ENCODE assay signal across 1 cellular context in genomic region chr9:34995288-34996060, GRCh38.
TF ChIP-seq lines count a peak whose summit lies in the region.

No MANE protein-coding gene starts in this region.

TF ChIP-seq in K562, 482 proteins besides CTCF, POLR2A, EP300 and RAD21 (continued from another document and continues in another):
- no peak for TF ChIP-seq ZBTB26 (CRISPR knock-in tag; IDR thresholded peaks at IDR 0.05)
- TF ChIP-seq IRF1 (CRISPR knock-in tag; IDR thresholded peaks at IDR 0.05; ENCODE audit: borderline replicate concordance) = no peak
- TF ChIP-seq EWSR1 (IDR thresholded peaks at IDR 0.05; ENCODE audit: borderline replicate concordance, low read depth, partially characterized antibody) = no peak
- TF ChIP-seq ZNF212 (CRISPR knock-in tag; IDR thresholded peaks at IDR 0.05) = no peak
- TF ChIP-seq STAG1 (CRISPR knock-in tag; IDR thresholded peaks at IDR 0.05; ENCODE audit: borderline replicate concordance) = no peak
- TF ChIP-seq MNT (conservative IDR thresholded peaks at IDR 0.05) = no peak
- no peak for TF ChIP-seq KLF13 (tag; IDR thresholded peaks at IDR 0.05; ENCODE audit: borderline replicate concordance, low read depth)
- no peak for TF ChIP-seq ZBTB33 (CRISPR knock-in tag; IDR thresholded peaks at IDR 0.05)
- no peak for TF ChIP-seq E2F3 (CRISPR knock-in tag; IDR thresholded peaks at IDR 0.05)
- TF ChIP-seq ZNF282 (CRISPR knock-in tag; IDR thresholded peaks at IDR 0.05) = no peak
- TF ChIP-seq OTX1 (CRISPR knock-in tag; IDR thresholded peaks at IDR 0.05) = no peak
- TF ChIP-seq EP400 (IDR thresholded peaks at IDR 0.05) = no peak
- no peak for TF ChIP-seq MTA1 (IDR thresholded peaks at IDR 0.05; ENCODE audit: borderline replicate concordance)
- peak; percentile 45; the same call in 1 of the 2 replicates for TF ChIP-seq JUND (IDR thresholded peaks at IDR 0.05; ENCODE audit: borderline replicate concordance, low read depth, low read length)
- TF ChIP-seq JUND (tag; IDR thresholded peaks at IDR 0.05; ENCODE audit: borderline replicate concordance, low read depth, low read length) = peak; percentile 26; the same call in 1 of the 3 replicates
- TF ChIP-seq ZNF395 (CRISPR knock-in tag; IDR thresholded peaks at IDR 0.05) = no peak
- TF ChIP-seq MCM2 (IDR thresholded peaks at IDR 0.05; ENCODE audit: low read depth) = no peak
- no peak for TF ChIP-seq ZBTB5 (IDR thresholded peaks at IDR 0.05)
- no peak for TF ChIP-seq CHAMP1 (IDR thresholded peaks at IDR 0.05)
- TF ChIP-seq HDGF (IDR thresholded peaks at IDR 0.05) = no peak
- TF ChIP-seq ZNF239 (CRISPR knock-in tag; IDR thresholded peaks at IDR 0.05) = no peak
- TF ChIP-seq ZNF318 (IDR thresholded peaks at IDR 0.05; ENCODE audit: borderline replicate concordance in 1 of 2, low read depth in 1 of 2) = no peak
- no peak for TF ChIP-seq BRD4 (IDR thresholded peaks at IDR 0.05)
- TF ChIP-seq NFRKB (IDR thresholded peaks at IDR 0.05; ENCODE audit: low read depth) = no peak
- TF ChIP-seq ARID3A (IDR thresholded peaks at IDR 0.05; ENCODE audit: borderline replicate concordance, low read depth, low read length) = no peak
- TF ChIP-seq BRF1 (IDR thresholded peaks at IDR 0.05; ENCODE audit: borderline replicate concordance, extremely low read depth, insufficient read length) = no peak
- TF ChIP-seq HOXB6 (CRISPR knock-in tag; IDR thresholded peaks at IDR 0.05; ENCODE audit: borderline replicate concordance) = no peak
- no peak for TF ChIP-seq ZFP36 (IDR thresholded peaks at IDR 0.05; ENCODE audit: low read depth, low read length, partially characterized antibody)
- TF ChIP-seq PTBP1 (IDR thresholded peaks at IDR 0.05; ENCODE audit: low read depth, low read length) = no peak
- TF ChIP-seq ZNF175 (CRISPR knock-in tag; IDR thresholded peaks at IDR 0.05; ENCODE audit: low read depth) = no peak
- no peak for TF ChIP-seq CC2D1A (IDR thresholded peaks at IDR 0.05)
- TF ChIP-seq ZBTB12 (CRISPR knock-in tag; IDR thresholded peaks at IDR 0.05) = no peak
- no peak for TF ChIP-seq DMBX1 (CRISPR knock-in tag; IDR thresholded peaks at IDR 0.05; ENCODE audit: borderline replicate concordance)
